Comparison of ENCODE assay signal across 7 cellular contexts in genomic region chr3:43544277-43544676, GRCh38.
DNase-seq lines count a peak whose midpoint lies in the region; ATAC-seq and TF ChIP-seq lines count a peak whose summit lies in the region.
"Not testable (repeated sequence)": the region's sequence is repeated elsewhere in the genome, so short reads cannot be mapped to it uniquely, and the experiment has no call there.

No MANE protein-coding gene starts in this region.

- peak; percentile 30 to 52 (median 42) for ATAC-seq in T-cell (replicated peaks in 1 of 4)

- H3K27me3 Mint-ChIP-seq in T-cell = not testable (repeated sequence)

- H3K36me3 Mint-ChIP-seq in T-cell = not testable (repeated sequence)

- H3K36me3 ChIP-seq in neutrophil = not testable (repeated sequence)

- DNase-seq in ELR (ENCODE audit: low read depth) (peak; percentile 69), NCI-H510A treated with DMSO at 0.1 percent for 48 hours (lab: John Stamatoyannopoulos, UW) (peak; percentile 35), T-cell (peak in 1 of 34 experiments; percentile 0), dedifferentiated amniotic fluid mesenchymal stem cell (ENCODE audit: extremely low spot score) (peak; percentile 80), hepatic stellate cell (ENCODE audit: low spot score) (peak; percentile 11)
- DNase-seq in Jurkat, Clone E6-1 (ENCODE audit: low read depth, low spot score) = peak; percentile 55

- POLR2A ChIA-PET in T-cell (lab: Charles Lee) = not testable (repeated sequence)

- H3K9me3 Mint-ChIP-seq in T-cell = not testable (repeated sequence)

- TF ChIP-seq CTCF in neutrophil (IDR thresholded peaks at IDR 0.05) = peak; percentile 70

- H3K4me1 Mint-ChIP-seq in T-cell = not testable (repeated sequence)

- H3K9me3 ChIP-seq in neutrophil = not testable (repeated sequence)

- not testable (repeated sequence) for H3K4me3 ChIP-seq in Jurkat, Clone E6-1 (ENCODE audit: low read length); neutrophil (ENCODE audit: low read depth in 1 of 2, low read length in 1 of 2)

- CTCF ChIA-PET in T-cell (lab: Charles Lee) = interaction anchor here (0.6 to 1.4 kb wide), 5 partner anchors 11 to 693 kb away, joined by 3 read pairs; no protein-coding TSS in a partner anchor

- not testable (repeated sequence) for H3K27me3 ChIP-seq in neutrophil

- H3K27ac ChIP-seq in neutrophil = peak overlapping the region; percentile 3

- H3K4me3 Mint-ChIP-seq in T-cell = not testable (repeated sequence)

- peaks cover 72 to 79% of the 10 kb centered on the region in 2 experiments for H3K4me1 ChIP-seq in neutrophil (ENCODE audit: control insufficient read depth in 1 of 2, insufficient read depth in 1 of 2, low read depth in 1 of 2, low read length in 1 of 2)

- H3K27ac Mint-ChIP-seq in T-cell = not testable (repeated sequence)
